8 cellular contexts compared by ENCODE assay signal in genomic region chr11:119422505-119423416, GRCh38. TPM values are rescaled to one million over a fixed set of nuclear protein-coding genes. Genes with fewer than 3 reads are reported as not detected.
DNase-seq lines count a peak whose midpoint lies in the region; FAIRE-seq and TF ChIP-seq lines count a peak whose summit lies in the region.

THY1 (minus strand) TSS chr11:119423172; CDS start chr11:119420905, 2,267 bp downstream.

- POLR2A ChIA-PET in AG04449 (lab: Yijun Ruan, JAX): interaction anchor here (0.6 to 3.1 kb wide), 11 partner anchors 8 to 85 kb away, joined by 3 to 38 read pairs (median 4); partner anchors contain the start of gene USP2

- H3K36me3 ChIP-seq in HUES48 (ENCODE audit: control insufficient read depth, insufficient read depth, low read length): peaks cover 34% of the 10 kb centered on the region
- no peaks in the 10 kb centered on the region for H3K36me3 ChIP-seq in kidney (ENCODE audit: control insufficient read depth in 1 of 2, insufficient read depth in 2 of 2, low read length in 2 of 2)

- peak within 1 kb of the TSS; percentile 42 for H3K4me3 Mint-ChIP-seq in stimulated activated naive CD8-positive, alpha-beta T cell treated with anti-CD3 and anti-CD28 coated beads, Interleukin-15, Interleukin-2, amounts not matched to agents 100 ng/mL and 50 ng/mL, for 24 hours

- H3K27ac ChIP-seq in HUES48 (ENCODE audit: low read depth, low read length) (peak within 1 kb of the TSS; percentile 77), kidney (ENCODE audit: low read depth in 2 of 2, low read length in 2 of 2) (peak within 1 kb of the TSS; percentile 5 to 58)

- H3K9me3 ChIP-seq in HUES48 (ENCODE audit: control insufficient read depth, insufficient read depth, low read length) (no peaks in the 10 kb centered on the region), kidney (ENCODE audit: control insufficient read depth in 1 of 2, low read length in 2 of 2) (no peaks in the 10 kb centered on the region)

- no peaks in the 10 kb centered on the region for H3K27me3 ChIP-seq in HUES48 (ENCODE audit: control insufficient read depth, insufficient read depth, low read length)

- peaks cover 21% of the 10 kb centered on the region for H3K4me1 Mint-ChIP-seq in stimulated activated naive CD8-positive, alpha-beta T cell treated with anti-CD3 and anti-CD28 coated beads, Interleukin-15, Interleukin-2, amounts not matched to agents 100 ng/mL and 50 ng/mL, for 24 hours (ENCODE audit: low read depth)

- no peak for FAIRE-seq in kidney (lab: Jason Lieb, UNC)

- in situ Hi-C loops in astrocyte of the cerebellum (cut with HindIII; ENCODE audit: low sequenced_read_pairs): loop anchor here (10.0 kb wide), 1 partner anchor 48 kb away; no protein-coding TSS in a partner anchor

- CTCF ChIA-PET in AG04449 (lab: Yijun Ruan, JAX): interaction anchor here (1.1 to 11.6 kb wide), 8 partner anchors 10 to 99 kb away, joined by 3 to 103 read pairs (median 4); partner anchors contain the start of gene USP2

- intact Hi-C loops in kidney (cut with DNase I): no loop called here

- H3K4me1 ChIP-seq in HUES48 (ENCODE audit: control insufficient read depth, insufficient read depth, low read length): peaks cover 55% of the 10 kb centered on the region
- peaks cover 30 to 33% of the 10 kb centered on the region in 2 donors for H3K4me1 ChIP-seq in kidney (ENCODE audit: control insufficient read depth in 1 of 2, insufficient read depth in 1 of 2, low read depth in 1 of 2, low read length in 2 of 2)

- DNase-seq in AG04449 (ENCODE audit: low read depth, low spot score) (no peak), astrocyte of the cerebellum (ENCODE audit: low read depth) (no peak), kidney (no peak), NCI-H2171 treated with DMSO at 0.1 percent for 48 hours (lab: John Stamatoyannopoulos, UW) (no peak), NCI-H1417 (lab: John Stamatoyannopoulos, UW) (no peak), NCI-H1694 (lab: John Stamatoyannopoulos, UW) (no peak)

- H3K9ac ChIP-seq in HUES48 (ENCODE audit: low read depth, low read length): peak within 1 kb of the TSS; percentile 76
- peak within 1 kb of the TSS in 1 of 2 donors; percentile 59 for H3K9ac ChIP-seq in kidney (ENCODE audit: low read length in 2 of 2)

- H3K27ac Mint-ChIP-seq in stimulated activated naive CD8-positive, alpha-beta T cell treated with anti-CD3 and anti-CD28 coated beads, Interleukin-15, Interleukin-2, amounts not matched to agents 100 ng/mL and 50 ng/mL, for 24 hours: no peak within 1 kb of the TSS

- no peaks in the 10 kb centered on the region for H3K9me3 Mint-ChIP-seq in stimulated activated naive CD8-positive, alpha-beta T cell treated with anti-CD3 and anti-CD28 coated beads, Interleukin-15, Interleukin-2, amounts not matched to agents 100 ng/mL and 50 ng/mL, for 24 hours

- no peak for TF ChIP-seq CTCF in AG04449 (IDR thresholded peaks at IDR 0.05; ENCODE audit: insufficient read depth, low read length, missing control alignments)
- no peak for TF ChIP-seq CTCF in astrocyte of the cerebellum (IDR thresholded peaks at IDR 0.05; ENCODE audit: low read depth, low read length, missing control alignments)
- TF ChIP-seq CTCF in kidney (IDR thresholded peaks at IDR 0.05; ENCODE audit: borderline replicate concordance, extremely low read depth, insufficient read depth): no peak

- H3K4me3 ChIP-seq in AG04449 (ENCODE audit: low read depth, low read length) (peak within 1 kb of the TSS; percentile 91), HUES48 (ENCODE audit: low read depth, low read length) (peak within 1 kb of the TSS; percentile 93), astrocyte of the cerebellum (ENCODE audit: low read depth, low read length) (peak within 1 kb of the TSS; percentile 81), kidney (ENCODE audit: low read length in 2 of 2) (peak within 1 kb of the TSS; percentile 43 to 62)

- H3K36me3 Mint-ChIP-seq in stimulated activated naive CD8-positive, alpha-beta T cell treated with anti-CD3 and anti-CD28 coated beads, Interleukin-15, Interleukin-2, amounts not matched to agents 100 ng/mL and 50 ng/mL, for 24 hours (ENCODE audit: low read depth): no peaks in the 10 kb centered on the region

- H3K27me3 Mint-ChIP-seq in stimulated activated naive CD8-positive, alpha-beta T cell treated with anti-CD3 and anti-CD28 coated beads, Interleukin-15, Interleukin-2, amounts not matched to agents 100 ng/mL and 50 ng/mL, for 24 hours: peaks cover 48% of the 10 kb centered on the region

RNA-seq across cellular contexts. Expression of gene THY1, which starts in this region (rescaled TPM):
- total RNA-seq in kidney: 17.5 TPM
- 240 TPM for polyA plus RNA-seq in kidney (ENCODE audit: insufficient read depth, low read depth, low replicate concordance)
